In the genomic region with DNA sequence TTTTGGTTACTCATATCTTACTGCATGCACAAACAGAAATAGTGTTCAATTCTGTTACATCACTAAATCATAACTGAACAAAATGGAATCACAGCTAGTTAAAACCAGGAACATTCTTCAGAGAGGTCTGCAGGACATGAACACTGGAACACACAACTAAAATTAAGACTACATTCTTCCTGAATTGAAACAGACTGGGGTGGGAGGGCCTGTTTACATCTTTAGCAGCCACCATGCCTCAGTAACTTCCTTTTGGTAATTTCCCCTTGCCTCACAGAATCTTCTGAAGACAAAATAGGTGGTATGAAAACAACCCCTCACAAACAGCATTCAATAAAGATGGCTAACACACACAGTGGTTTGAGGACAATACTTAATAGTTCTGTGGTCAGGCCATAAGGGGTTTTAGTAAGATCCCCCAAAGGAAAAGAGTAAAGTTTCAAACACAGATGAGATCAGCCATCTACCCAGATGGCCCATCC, we compare ENCODE assay signal across 14 cellular contexts. TPM values are rescaled to one million over a fixed set of nuclear protein-coding genes. Genes with fewer than 3 reads are reported as not detected.
DNase-seq lines count a peak whose midpoint lies in the region; ATAC-seq and TF ChIP-seq lines count a peak whose summit lies in the region.
"Had no signal": no experiment of that assay in that cellular context is flagged by ENCODE, and none has a peak within 500 bp of the region (broad histone marks: within the 10 kb centered on the region; RNA-seq: fewer than 3 reads in every experiment).

No MANE protein-coding gene starts in this region.

- H3K4me3 ChIP-seq in thyroid gland (replicated peaks in 1 of 3): no peak overlapping the region
- H3K4me3 ChIP-seq: right atrium auricular region, transverse colon had no signal

- no peak for TF ChIP-seq POLR2A in thyroid gland (IDR thresholded peaks at IDR 0.05)

- CTCF ChIA-PET in activated CD8-positive, alpha-beta memory T cell treated with anti-CD3 and anti-CD28 coated beads, Interleukin-2, amount 10 ng/mL, durations not matched to agents 7 days and 5 days (lab: Charles Lee): no interaction called here

- intact Hi-C loops in thyroid gland (cut with DNase I): no loop called here

- H3K4me3 Mint-ChIP-seq in activated CD8-positive, alpha-beta memory T cell treated with anti-CD3 and anti-CD28 coated beads, Interleukin-2, amount 10 ng/mL, durations not matched to agents 7 days and 5 days: peak overlapping the region; percentile 0
- peak overlapping the region; percentile 76 to 94 (median 90) for H3K4me3 Mint-ChIP-seq in IgD-negative memory B cell
- peak overlapping the region; percentile 59 to 70 for H3K4me3 Mint-ChIP-seq in stimulated activated naive B cell treated with anti-CD40 and anti-IgM and Interleukin-4, amounts not matched to agents 10 μg/mL and 1 μg/mL and 100 μg/mL, for 72 hours

- H3K36me3 Mint-ChIP-seq in activated CD8-positive, alpha-beta memory T cell treated with anti-CD3 and anti-CD28 coated beads, Interleukin-2, amount 10 ng/mL, durations not matched to agents 7 days and 5 days: peaks cover 69% of the 10 kb centered on the region
- H3K36me3 Mint-ChIP-seq in IgD-negative memory B cell: peaks cover 11% of the 10 kb centered on the region
- peaks cover 46 to 63% of the 10 kb centered on the region in 2 donors for H3K36me3 Mint-ChIP-seq in stimulated activated naive B cell treated with anti-CD40 and anti-IgM and Interleukin-4, amounts not matched to agents 10 μg/mL and 1 μg/mL and 100 μg/mL, for 72 hours

- no peaks in the 10 kb centered on the region for H3K9me3 Mint-ChIP-seq in activated CD8-positive, alpha-beta memory T cell treated with anti-CD3 and anti-CD28 coated beads, Interleukin-2, amount 10 ng/mL, durations not matched to agents 7 days and 5 days (ENCODE audit: low read depth)
- H3K9me3 Mint-ChIP-seq in IgD-negative memory B cell: no peaks in the 10 kb centered on the region
- H3K9me3 Mint-ChIP-seq in stimulated activated naive B cell treated with anti-CD40 and anti-IgM and Interleukin-4, amounts not matched to agents 10 μg/mL and 1 μg/mL and 100 μg/mL, for 72 hours: no peaks in the 10 kb centered on the region

- peaks cover 57% of the 10 kb centered on the region for H3K4me1 Mint-ChIP-seq in activated CD8-positive, alpha-beta memory T cell treated with anti-CD3 and anti-CD28 coated beads, Interleukin-2, amount 10 ng/mL, durations not matched to agents 7 days and 5 days
- H3K4me1 Mint-ChIP-seq in IgD-negative memory B cell: peaks cover 55 to 70% (median 65%) of the 10 kb centered on the region in 3 donors
- H3K4me1 Mint-ChIP-seq in stimulated activated naive B cell treated with anti-CD40 and anti-IgM and Interleukin-4, amounts not matched to agents 10 μg/mL and 1 μg/mL and 100 μg/mL, for 72 hours: peaks cover 58 to 81% of the 10 kb centered on the region in 2 donors

- H3K27ac ChIP-seq in caudate nucleus (ENCODE audit: low read depth, low read length): peak overlapping the region; percentile 18
- H3K27ac ChIP-seq in thyroid gland: no peak overlapping the region
- H3K27ac ChIP-seq: right atrium auricular region, transverse colon had no signal

- H3K27me3 Mint-ChIP-seq in activated CD8-positive, alpha-beta memory T cell treated with anti-CD3 and anti-CD28 coated beads, Interleukin-2, amount 10 ng/mL, durations not matched to agents 7 days and 5 days: no peaks in the 10 kb centered on the region
- H3K27me3 Mint-ChIP-seq in IgD-negative memory B cell: no peaks in the 10 kb centered on the region
- no peaks in the 10 kb centered on the region for H3K27me3 Mint-ChIP-seq in stimulated activated naive B cell treated with anti-CD40 and anti-IgM and Interleukin-4, amounts not matched to agents 10 μg/mL and 1 μg/mL and 100 μg/mL, for 72 hours

- no peak for TF ChIP-seq CTCF in thyroid gland (IDR thresholded peaks at IDR 0.05)

- no peaks in the 10 kb centered on the region for H3K27me3 ChIP-seq in thyroid gland
- H3K27me3 ChIP-seq: right atrium auricular region, transverse colon had no signal

- peak overlapping the region; percentile 80 for H3K27ac Mint-ChIP-seq in activated CD8-positive, alpha-beta memory T cell treated with anti-CD3 and anti-CD28 coated beads, Interleukin-2, amount 10 ng/mL, durations not matched to agents 7 days and 5 days
- H3K27ac Mint-ChIP-seq in IgD-negative memory B cell: peak overlapping the region; percentile 98
- H3K27ac Mint-ChIP-seq in stimulated activated naive B cell treated with anti-CD40 and anti-IgM and Interleukin-4, amounts not matched to agents 10 μg/mL and 1 μg/mL and 100 μg/mL, for 72 hours: peak overlapping the region; percentile 98

- peak; percentile 36 for DNase-seq in activated CD8-positive, alpha-beta memory T cell treated with anti-CD3 and anti-CD28 coated beads, Interleukin-2, amount 10 ng/mL, durations not matched to agents 7 days and 5 days
- DNase-seq in activated CD8-positive, alpha-beta memory T cell treated with anti-CD3 and anti-CD28 coated beads, Interleukin-2, amount 50 U/mL, for 4 hours: no peak
- DNase-seq in caudate nucleus (lab: John Stamatoyannopoulos, UW): no peak
- no peak for DNase-seq in stimulated activated naive B cell treated with anti-CD40 and anti-IgM and Interleukin-4, amounts not matched to agents 10 μg/mL and 1 μg/mL and 100 μg/mL, for 72 hours
- DNase-seq in cerebellar cortex (ENCODE audit: low spot score): no peak
- no peak for DNase-seq in iPS-NIHi7 (ENCODE audit: extremely low spot score)
- DNase-seq in thyroid gland: no peak
- DNase-seq: ACHN, DMS79 treated with DMSO at 0.1 percent for 48 hours, NCI-H69, SHP77 treated with DMSO at 0.1 percent for 48 hours, transverse colon had no signal

- peak; percentile 49 for ATAC-seq in activated CD8-positive, alpha-beta memory T cell treated with anti-CD3 and anti-CD28 coated beads, Interleukin-2, amount 10 ng/mL, durations not matched to agents 7 days and 5 days
- ATAC-seq in stimulated activated naive B cell treated with anti-CD40 and anti-IgM and Interleukin-4, amounts not matched to agents 10 μg/mL and 1 μg/mL and 100 μg/mL, for 72 hours (replicated peaks): peak; percentile 59

- no peaks in the 10 kb centered on the region for H3K9me3 ChIP-seq in thyroid gland
- H3K9me3 ChIP-seq: right atrium auricular region, transverse colon had no signal

- H3K4me1 ChIP-seq in thyroid gland: peaks cover under 1 to 3% of the 10 kb centered on the region in 2 donors

- H3K36me3 ChIP-seq in thyroid gland: peaks cover 48 to 52% of the 10 kb centered on the region in 2 donors

RNA-seq across cellular contexts. Expression of a gene that starts 6.5 kb away (rescaled TPM):
- total RNA-seq in activated CD8-positive, alpha-beta memory T cell treated with anti-CD3 and anti-CD28 coated beads, Interleukin-2, amount 10 ng/mL, durations not matched to agents 7 days and 5 days: 10 to 100 TPM; 67.7 to 75.3 TPM
- polyA plus RNA-seq in IgD-negative memory B cell: 38.4 TPM
- total RNA-seq in thyroid gland: 10 to 100 TPM; 50.7 to 55.5 (median 53.1) TPM

RNA-seq across cellular contexts. Expression of a gene that starts 13.6 kb away (rescaled TPM):
- 100 to 1,000 TPM; 127 to 138 TPM for total RNA-seq in activated CD8-positive, alpha-beta memory T cell treated with anti-CD3 and anti-CD28 coated beads, Interleukin-2, amount 10 ng/mL, durations not matched to agents 7 days and 5 days
- polyA plus RNA-seq in IgD-negative memory B cell: 79.2 TPM
- 10 to 100 TPM in 3 of 4 donors, 1 to 10 TPM in 1; 7.7 to 21.3 (median 14.7) TPM for total RNA-seq in thyroid gland

Comparison
In these comparisons a context has a peak if more than half of its experiments do, and no peak if none do; other contexts are left out.
1. H3K4me3 Mint-ChIP-seq: peak in every context shown above with its lines; median percentile 90 in IgD-negative memory B cell; 64 in stimulated activated naive B cell treated with anti-CD40 and anti-IgM and Interleukin-4, amounts not matched to agents 10 μg/mL and 1 μg/mL and 100 μg/mL, for 72 hours; 0 in activated CD8-positive, alpha-beta memory T cell treated with anti-CD3 and anti-CD28 coated beads, Interleukin-2, amount 10 ng/mL, durations not matched to agents 7 days and 5 days.
2. RNA of a gene that starts 13.6 kb away (total RNA-seq): 127 to 138 TPM in activated CD8-positive, alpha-beta memory T cell treated with anti-CD3 and anti-CD28 coated beads, Interleukin-2, amount 10 ng/mL, durations not matched to agents 7 days and 5 days; 7.7 to 21.3 TPM in thyroid gland; every median in the first group is over 4 times any median in the second.
3. Peak in every context shown above with its lines, with median percentiles within 50 percentile points of each other: H3K27ac Mint-ChIP-seq.